1 cellular context compared by ENCODE assay signal in genomic region chr22:17158176-17158567, GRCh38.
TF ChIP-seq lines count a peak whose summit lies in the region.

No MANE protein-coding gene starts in this region.

TF ChIP-seq in liver, 16 proteins besides CTCF, POLR2A, EP300 and RAD21 (continued from another document):
- no peak for TF ChIP-seq FOXA2 (IDR thresholded peaks at IDR 0.05)
- no peak for TF ChIP-seq FOXA1 (IDR thresholded peaks at IDR 0.05)
- TF ChIP-seq ZBTB33 (IDR thresholded peaks at IDR 0.05): no peak
- no peak for TF ChIP-seq HNF4G (IDR thresholded peaks at IDR 0.05)
